26 cellular contexts compared by ENCODE assay signal in the genomic region with DNA sequence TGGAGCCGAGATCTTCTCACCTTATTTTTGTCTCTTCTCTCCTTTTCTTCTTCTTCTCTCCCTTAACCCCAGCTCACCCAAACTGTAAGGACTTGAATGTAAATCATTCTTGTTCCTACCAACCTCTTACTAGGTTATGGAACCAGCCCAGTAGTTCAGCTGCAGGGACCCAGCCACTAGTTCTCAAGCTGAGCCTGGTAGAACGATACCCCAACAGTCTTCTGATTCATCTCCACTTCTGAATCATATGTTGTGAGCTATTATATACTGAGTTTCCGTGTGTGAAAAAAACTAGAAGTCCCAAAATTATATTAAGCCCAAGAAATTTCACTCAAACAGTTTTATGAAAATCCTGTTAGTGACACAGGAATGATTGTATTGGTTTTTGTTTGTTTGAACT.
DNase-seq lines count a peak whose midpoint lies in the region; ATAC-seq and TF ChIP-seq lines count a peak whose summit lies in the region.
"Had no signal": no experiment of that assay in that cellular context is flagged by ENCODE, and none has a peak within 500 bp of the region (broad histone marks: within the 10 kb centered on the region; RNA-seq: fewer than 3 reads in every experiment).

No MANE protein-coding gene starts in this region.

- WGBS in GM23248 (ENCODE audit: low coverage in 1 of 2, low lambda C conversion rate in 2 of 2, missing lambda C conversion rate in 2 of 2), 2 experiments = 36 to 46% methylated on average over 3 of the region's 3 CpGs

- H3K9me2 ChIP-seq in GM23248 (ENCODE audit: insufficient read depth) = no peaks in the 10 kb centered on the region

- in situ Hi-C loops in GM23248 (cut with MboI) = no loop called here

- H3F3A ChIP-seq in GM23248 (ENCODE audit: insufficient read depth) = no peaks in the 10 kb centered on the region

- peak; percentile 65 to 70 for ATAC-seq in activated naive CD4-positive, alpha-beta T cell treated with anti-CD3 and anti-CD28 coated beads, Interleukin-2, amount 50 U/mL, for 72 hours
- ATAC-seq in activated naive CD8-positive, alpha-beta T cell treated with anti-CD3 and anti-CD28 coated beads, Interleukin-2, amount 50 U/mL, for 24 hours = peak; percentile 87
- no peak for ATAC-seq in HG03097 (IDR thresholded peaks at IDR 0.05; ENCODE audit: low FRiP score, unreplicated experiment)
- ATAC-seq in left lung = no peak
- ATAC-seq: CD8-positive, alpha-beta T cell; GM12878; GM23338 had no signal

- H3K27ac Mint-ChIP-seq in activated naive CD4-positive, alpha-beta T cell treated with anti-CD3 and anti-CD28 coated beads, Interleukin-2, amount 50 U/mL, for 72 hours = no peak overlapping the region
- no peak overlapping the region for H3K27ac Mint-ChIP-seq in activated naive CD8-positive, alpha-beta T cell treated with anti-CD3 and anti-CD28 coated beads, Interleukin-2, amount 50 U/mL, for 24 hours
- H3K27ac Mint-ChIP-seq: CD8-positive, alpha-beta T cell; GM23338 had no signal

- intact Hi-C loops in left lung (cut with DNase I) = no loop called here

- H3K36me3 ChIP-seq in GM23248 (ENCODE audit: low read depth) = no peaks in the 10 kb centered on the region
- H3K36me3 ChIP-seq in left lung = no peaks in the 10 kb centered on the region

- no peak overlapping the region for H3K9ac ChIP-seq in GM23248
- H3K9ac ChIP-seq: KMS-11 had no signal

- no peak overlapping the region for H2AFZ ChIP-seq in GM23248
- H2AFZ ChIP-seq: GM23338 had no signal

- peaks cover 36% of the 10 kb centered on the region for H3K4me1 Mint-ChIP-seq in activated naive CD8-positive, alpha-beta T cell treated with anti-CD3 and anti-CD28 coated beads, Interleukin-2, amount 50 U/mL, for 24 hours

- no peak overlapping the region for H3K4me3 Mint-ChIP-seq in activated naive CD8-positive, alpha-beta T cell treated with anti-CD3 and anti-CD28 coated beads, Interleukin-2, amount 50 U/mL, for 24 hours
- H3K4me3 Mint-ChIP-seq: CD8-positive, alpha-beta T cell; GM23338 had no signal

- no peaks in the 10 kb centered on the region for H3K4me1 ChIP-seq in GM23248 (ENCODE audit: insufficient read depth)
- H3K4me1 ChIP-seq in left lung = no peaks in the 10 kb centered on the region

- H3K27me3 ChIP-seq in GM23248 (replicated peaks; ENCODE audit: insufficient read depth) (peaks cover 17% of the 10 kb centered on the region), left lung (peaks cover 0 to 16% of the 10 kb centered on the region in 2 donors)

- peaks cover 0 to 1% of the 10 kb centered on the region in 2 donors for H3K36me3 Mint-ChIP-seq in activated naive CD4-positive, alpha-beta T cell treated with anti-CD3 and anti-CD28 coated beads, Interleukin-2, amount 50 U/mL, for 72 hours
- H3K36me3 Mint-ChIP-seq in activated naive CD8-positive, alpha-beta T cell treated with anti-CD3 and anti-CD28 coated beads, Interleukin-2, amount 50 U/mL, for 24 hours (ENCODE audit: low read depth) = no peaks in the 10 kb centered on the region
- H3K36me3 Mint-ChIP-seq: CD8-positive, alpha-beta T cell had no signal

- no peaks in the 10 kb centered on the region for H4K20me1 ChIP-seq in GM23248 (ENCODE audit: insufficient read depth)

- H3K4me3 ChIP-seq in GM23248 (no peak overlapping the region), left lung (no peak overlapping the region)
- H3K4me3 ChIP-seq: GM12878, GM23338 had no signal

- H3K9me3 ChIP-seq in GM23248 (ENCODE audit: low read depth) = no peaks in the 10 kb centered on the region
- H3K9me3 ChIP-seq in left lung = no peaks in the 10 kb centered on the region

- H3K27ac ChIP-seq in GM23248 = no peak overlapping the region
- no peak overlapping the region for H3K27ac ChIP-seq in left lung
- H3K27ac ChIP-seq: KMS-11, RWPE1 had no signal

- no peaks in the 10 kb centered on the region for H3K79me2 ChIP-seq in GM23248 (ENCODE audit: insufficient read depth)

- peaks cover 4% of the 10 kb centered on the region for H3K27me3 Mint-ChIP-seq in activated naive CD8-positive, alpha-beta T cell treated with anti-CD3 and anti-CD28 coated beads, Interleukin-2, amount 50 U/mL, for 24 hours

- peak; percentile 31 for DNase-seq in activated CD4-positive, alpha-beta T cell treated with anti-CD3 and anti-CD28 coated beads for 48 hours
- DNase-seq in activated CD4-positive, alpha-beta T cell treated with anti-CD3 and anti-CD28 coated beads for 4 hours = no peak
- no peak for DNase-seq in activated naive CD4-positive, alpha-beta T cell treated with anti-CD3 and anti-CD28 coated beads, Interleukin-2, amount 50 U/mL, for 72 hours (ENCODE audit: low spot score in 2 of 2)
- DNase-seq in activated naive CD4-positive, alpha-beta T cell treated with anti-CD3 and anti-CD28 coated beads, Interleukin-2, amount 50 U/mL, for 16 hours = no peak
- DNase-seq in GM23248 (peak; percentile 15), left lung (no peak)
- no peak for DNase-seq in activated naive CD8-positive, alpha-beta T cell treated with anti-CD3 and anti-CD28 coated beads, Interleukin-2, amount 50 U/mL, for 24 hours
- DNase-seq: 8988T; AML-193; C1 segment of cervical spinal cord; CD8-positive, alpha-beta T cell; DND-41; HCEC 1CT; IMR-90; NCI-H1092 treated with DMSO at 0.1 percent for 48 hours; NCI-H1436 treated with DMSO at 0.1 percent for 48 hours; NCI-H2029; NCI-H226; NCI-H510A treated with DMSO at 0.1 percent for 48 hours; NCI-H774; NK-92 treated with Interleukin-12 subunit alpha and Interleukin-12 subunit beta, amount 100 ng/mL, for 24 hours had no signal

- H3K9me3 Mint-ChIP-seq in activated naive CD4-positive, alpha-beta T cell treated with anti-CD3 and anti-CD28 coated beads, Interleukin-2, amount 50 U/mL, for 72 hours = peaks cover 4 to 11% of the 10 kb centered on the region in 2 donors
- H3K9me3 Mint-ChIP-seq in activated naive CD8-positive, alpha-beta T cell treated with anti-CD3 and anti-CD28 coated beads, Interleukin-2, amount 50 U/mL, for 24 hours = peaks cover 2% of the 10 kb centered on the region
- H3K9me3 Mint-ChIP-seq: CD8-positive, alpha-beta T cell had no signal

- H3K4me2 ChIP-seq in GM23248 (ENCODE audit: unreplicated experiment) = no peak overlapping the region
- H3K4me2 ChIP-seq: GM23338, KMS-11 had no signal

- no peak for TF ChIP-seq CTCF in left lung (IDR thresholded peaks at IDR 0.05)

Comparison
In these comparisons a context has a peak if more than half of its experiments do, and no peak if none do; other contexts are left out.
1. DNase-seq: peak in activated CD4-positive, alpha-beta T cell treated with anti-CD3 and anti-CD28 coated beads for 48 hours (single experiment) and GM23248 (single experiment); none in activated CD4-positive, alpha-beta T cell treated with anti-CD3 and anti-CD28 coated beads for 4 hours (0 of 2), activated naive CD4-positive, alpha-beta T cell treated with anti-CD3 and anti-CD28 coated beads, Interleukin-2, amount 50 U/mL, for 72 hours (0 of 2), activated naive CD4-positive, alpha-beta T cell treated with anti-CD3 and anti-CD28 coated beads, Interleukin-2, amount 50 U/mL, for 16 hours (single experiment), activated naive CD8-positive, alpha-beta T cell treated with anti-CD3 and anti-CD28 coated beads, Interleukin-2, amount 50 U/mL, for 24 hours (single experiment) and left lung (0 of 2).
2. ATAC-seq: peak in activated naive CD4-positive, alpha-beta T cell treated with anti-CD3 and anti-CD28 coated beads, Interleukin-2, amount 50 U/mL, for 72 hours (2 of 2) and activated naive CD8-positive, alpha-beta T cell treated with anti-CD3 and anti-CD28 coated beads, Interleukin-2, amount 50 U/mL, for 24 hours (single experiment); none in HG03097 (single experiment) and left lung (single experiment).